ENCODE assay signal across 13 cellular contexts in genomic region chr20:63280929-63281545, GRCh38. TPM values are rescaled to one million over a fixed set of nuclear protein-coding genes. Genes with fewer than 3 reads are reported as not detected.
DNase-seq lines count a peak whose midpoint lies in the region; ATAC-seq, FAIRE-seq and TF ChIP-seq lines count a peak whose summit lies in the region.
"Had no signal": no experiment of that assay in that cellular context is flagged by ENCODE, and none has a peak within 500 bp of the region (broad histone marks: within the 10 kb centered on the region; RNA-seq: fewer than 3 reads in every experiment).

No MANE protein-coding gene starts in this region.

- POLR2A ChIA-PET in A549 (lab: Yijun Ruan, JAX): interaction anchor here (1.2 kb wide), 1 partner anchor 56 kb away, joined by 7 read pairs; no protein-coding TSS in a partner anchor

- H3K9me3 ChIP-seq in A549 (no peaks in the 10 kb centered on the region), OCI-LY3 (ENCODE audit: insufficient read depth, low read length) (no peaks in the 10 kb centered on the region)
- H3K9me3 ChIP-seq: sigmoid colon had no signal

- peak; percentile 30 to 51; a peak in 1 of 5 replicates for TF ChIP-seq RAD21 in A549 (conservative IDR thresholded peaks at IDR 0.05 in 1 of 2, IDR thresholded peaks at IDR 0.05 in 1 of 2)

- H3K27me3 ChIP-seq in OCI-LY3 (ENCODE audit: low read depth, low read length): no peaks in the 10 kb centered on the region
- H3K27me3 ChIP-seq: sigmoid colon had no signal

- FAIRE-seq in A549 (lab: Jason Lieb, UNC): no peak

- H3K36me3 ChIP-seq in OCI-LY3 (replicated peaks; ENCODE audit: low read depth, low read length): peaks cover 26% of the 10 kb centered on the region

- DNase-seq in A549 (ENCODE audit: low read depth in 1 of 2, low spot score in 1 of 2): peak; percentile 48 to 49
- DNase-seq in GM12864 (ENCODE audit: low read depth): no peak
- DNase-seq in fibroblast of pulmonary artery (ENCODE audit: low read depth): no peak
- no peak for DNase-seq in SK-N-DZ (ENCODE audit: low spot score)
- DNase-seq in hepatic stellate cell (ENCODE audit: low spot score): no peak
- DNase-seq in medulla oblongata (ENCODE audit: extremely low spot score): no peak
- DNase-seq: activated CD4-positive, CD25-positive, alpha-beta regulatory T cell treated with anti-CD3 and anti-CD28 coated beads, Interleukin-2, amount 50 U/mL, for 72 hours; activated naive CD4-positive, alpha-beta T cell treated with anti-CD3 and anti-CD28 coated beads, Interleukin-2, amount 50 U/mL, for 16 hours; sigmoid colon had no signal

- H3K4me2 ChIP-seq in A549 (no peak overlapping the region), OCI-LY3 (ENCODE audit: low read length) (no peak overlapping the region)

- no peak overlapping the region for H3K27ac ChIP-seq in A549
- H3K27ac ChIP-seq in OCI-LY3 (ENCODE audit: low read length): no peak overlapping the region
- H3K27ac ChIP-seq: epithelial cell of prostate, sigmoid colon had no signal

- CTCF ChIA-PET in A549 (lab: Yijun Ruan, JAX): interaction anchor here (0.7 to 30.4 kb wide), 21 partner anchors 10 to 186 kb away, joined by 3 to 401 read pairs (median 5); partner anchors contain the start of genes BIRC7 and COL20A1

- H4K20me1 ChIP-seq in OCI-LY3 (ENCODE audit: insufficient read depth, low read length): peaks cover 12% of the 10 kb centered on the region; the same call in 1 of the 2 replicates

- H3K4me3 ChIP-seq in A549 (no peak overlapping the region), GM12864 (ENCODE audit: low read depth, low read length) (no peak overlapping the region), OCI-LY3 (ENCODE audit: low read length) (no peak overlapping the region), fibroblast of pulmonary artery (replicated peaks; ENCODE audit: low read depth, low read length) (no peak overlapping the region)
- H3K4me3 ChIP-seq: sigmoid colon had no signal

- TF ChIP-seq POLR2A in A549 (IDR thresholded peaks at IDR 0.05; ENCODE audit: low read length): no peak

- 80% methylated on average over 16 of the region's 19 CpGs for WGBS in A549 (ENCODE audit: missing lambda C conversion rate)

- no peak overlapping the region for H2AFZ ChIP-seq in OCI-LY3 (ENCODE audit: low read depth, low read length)

- no peak for TF ChIP-seq EP300 in A549 (IDR thresholded peaks at IDR 0.05)

- peaks cover 17% of the 10 kb centered on the region for H3K79me2 ChIP-seq in OCI-LY3 (ENCODE audit: low read length)

- H3K9ac ChIP-seq in OCI-LY3 (ENCODE audit: low read length): no peak overlapping the region

- peak; percentile 36 for TF ChIP-seq CTCF in A549 (IDR thresholded peaks at IDR 0.05)
- peak; percentile 37 for TF ChIP-seq CTCF in GM12864 (IDR thresholded peaks at IDR 0.05; ENCODE audit: low read depth, low read length, missing control alignments)
- peak; percentile 34 for TF ChIP-seq CTCF in OCI-LY3 (IDR thresholded peaks at IDR 0.05; ENCODE audit: low read depth, low read length)
- peak; percentile 30 for TF ChIP-seq CTCF in fibroblast of pulmonary artery (IDR thresholded peaks at IDR 0.05; ENCODE audit: low read length, missing control alignments)

- H3K4me1 ChIP-seq in A549 (no peaks in the 10 kb centered on the region), OCI-LY3 (ENCODE audit: low read length) (no peaks in the 10 kb centered on the region)
- H3K4me1 ChIP-seq: sigmoid colon had no signal

- ATAC-seq in A549: peak; percentile 46 to 83; a peak in 4 of 6 replicates
- ATAC-seq in HG02840 (IDR thresholded peaks at IDR 0.05; ENCODE audit: low FRiP score, unreplicated experiment): no peak

TF ChIP-seq in A549, 52 proteins besides CTCF, POLR2A, EP300 and RAD21:
- TF ChIP-seq, protein P1, sequence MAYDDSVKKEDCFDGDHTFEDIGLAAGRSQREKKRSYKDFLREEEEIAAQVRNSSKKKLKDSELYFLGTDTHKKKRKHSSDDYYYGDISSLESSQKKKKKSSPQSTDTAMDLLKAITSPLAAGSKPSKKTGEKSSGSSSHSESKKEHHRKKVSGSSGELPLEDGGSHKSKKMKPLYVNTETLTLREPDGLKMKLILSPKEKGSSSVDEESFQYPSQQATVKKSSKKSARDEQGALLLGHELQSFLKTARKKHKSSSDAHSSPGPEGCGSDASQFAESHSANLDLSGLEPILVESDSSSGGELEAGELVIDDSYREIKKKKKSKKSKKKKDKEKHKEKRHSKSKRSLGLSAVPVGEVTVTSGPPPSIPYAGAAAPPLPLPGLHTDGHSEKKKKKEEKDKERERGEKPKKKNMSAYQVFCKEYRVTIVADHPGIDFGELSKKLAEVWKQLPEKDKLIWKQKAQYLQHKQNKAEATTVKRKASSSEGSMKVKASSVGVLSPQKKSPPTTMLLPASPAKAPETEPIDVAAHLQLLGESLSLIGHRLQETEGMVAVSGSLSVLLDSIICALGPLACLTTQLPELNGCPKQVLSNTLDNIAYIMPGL (CRISPR knock-in tag; IDR thresholded peaks at IDR 0.05; ENCODE audit: borderline replicate concordance): no peak
- TF ChIP-seq KDM5A (IDR thresholded peaks at IDR 0.05): no peak
- no peak for TF ChIP-seq CEBPB (IDR thresholded peaks at IDR 0.05)
- TF ChIP-seq SMC3 (IDR thresholded peaks at IDR 0.05): peak; percentile 28; the same call in 1 of the 3 replicates
TF ChIP-seq in A549: peak in this region for 1.

RNA-seq across cellular contexts. Expression of gene ARFGAP1, which starts 8.4 kb away (rescaled TPM):
- polyA plus RNA-seq in A549 (2011; rRNA removed) (41.0 and 43.5 TPM in 2 replicates), A549 (2017; fragmentation: RNase III; extraction: RNeasy Plus Mini Kit Qiagen cat#74134 plus additional on column Dnase treatment) (89.4 to 106 TPM (median 102 TPM) in 3 replicates)
- 63.2 and 87.0 TPM in 2 replicates for polyA plus RNA-seq in A549 (2012; cell fraction: cytosol; rRNA removed)
- polyA plus RNA-seq in A549 (2012; cell fraction: nucleus; rRNA removed): 528 and 670 TPM in 2 replicates
- 36.9 and 58.2 TPM in 2 replicates for polyA minus RNA-seq in A549 (2011; rRNA and poly(A)+ RNA removed)
- 74.7 and 81.6 TPM in 2 replicates for polyA plus RNA-seq in SK-N-DZ (2014; cell fraction: cytosol; rRNA removed)
- polyA plus RNA-seq in SK-N-DZ (2014; cell fraction: nucleus; rRNA removed): 550 and 600 TPM in 2 replicates

RNA-seq across cellular contexts. Expression of gene COL20A1, which starts 11.9 kb away (rescaled TPM):
- polyA plus RNA-seq in A549 (2011; rRNA removed) (0.21 and 0.29 TPM in 2 replicates), A549 (2017; fragmentation: RNase III; extraction: RNeasy Plus Mini Kit Qiagen cat#74134 plus additional on column Dnase treatment) (0.91 to 0.93 TPM (median 0.92 TPM) in 3 replicates)
- 0.16 and 0.17 TPM in 2 replicates for polyA plus RNA-seq in A549 (2012; cell fraction: cytosol; rRNA removed)
- 3.0 and 4.2 TPM in 2 replicates for polyA plus RNA-seq in A549 (2012; cell fraction: nucleus; rRNA removed)
- polyA minus RNA-seq in A549 (2011; rRNA and poly(A)+ RNA removed): 0.25 and 0.49 TPM in 2 replicates
- not detected in 2 replicates for polyA plus RNA-seq in SK-N-DZ (2014; cell fraction: cytosol; rRNA removed)
- 0.19 and 0.37 TPM in 2 replicates for polyA plus RNA-seq in SK-N-DZ (2014; cell fraction: nucleus; rRNA removed)
- polyA plus RNA-seq: liver had no signal

RNA-seq across cellular contexts. Expression of gene NKAIN4, which starts 26.8 kb away (rescaled TPM):
- polyA plus RNA-seq in A549 (2011; rRNA removed): 5.8 and 6.4 TPM in 2 replicates
- polyA plus RNA-seq in A549 (2012; cell fraction: cytosol; rRNA removed): 3.4 and 5.3 TPM in 2 replicates
- 9.6 and 12.0 TPM in 2 replicates for polyA plus RNA-seq in A549 (2012; cell fraction: nucleus; rRNA removed)
- 6.3 to 9.7 TPM (median 8.4 TPM) in 3 replicates for polyA plus RNA-seq in A549 (2017; fragmentation: RNase III; extraction: RNeasy Plus Mini Kit Qiagen cat#74134 plus additional on column Dnase treatment)
- 4.5 and 6.3 TPM in 2 replicates for polyA minus RNA-seq in A549 (2011; rRNA and poly(A)+ RNA removed)
- 0.70 and 0.74 TPM in 2 replicates for polyA plus RNA-seq in SK-N-DZ (2014; cell fraction: cytosol; rRNA removed)
- 1.7 TPM in 1 of 2 replicates, not detected in the other for polyA plus RNA-seq in SK-N-DZ (2014; cell fraction: nucleus; rRNA removed)
- polyA plus RNA-seq: liver had no signal

RNA-seq across cellular contexts. Expression of gene BIRC7, which starts 45.3 kb away (rescaled TPM):
- polyA plus RNA-seq in A549 (2011; rRNA removed) (0.63 and 0.81 TPM in 2 replicates), A549 (2017; fragmentation: RNase III; extraction: RNeasy Plus Mini Kit Qiagen cat#74134 plus additional on column Dnase treatment) (3.2 to 4.9 TPM (median 4.9 TPM) in 3 replicates)
- 0.70 and 1.2 TPM in 2 replicates for polyA plus RNA-seq in A549 (2012; cell fraction: cytosol; rRNA removed)
- 16.7 and 18.5 TPM in 2 replicates for polyA plus RNA-seq in A549 (2012; cell fraction: nucleus; rRNA removed)
- polyA minus RNA-seq in A549 (2011; rRNA and poly(A)+ RNA removed): 0.33 and 0.63 TPM in 2 replicates
- polyA plus RNA-seq in SK-N-DZ (2014; cell fraction: cytosol; rRNA removed): 0.28 TPM in 1 of 2 replicates, not detected in the other
- 1.8 and 2.2 TPM in 2 replicates for polyA plus RNA-seq in SK-N-DZ (2014; cell fraction: nucleus; rRNA removed)
- polyA plus RNA-seq: liver had no signal

Comparison
In these comparisons a context has a peak if more than half of its experiments do, and no peak if none do; other contexts are left out.
1. DNase-seq: peak in A549 (2 of 2); none in GM12864 (single experiment), fibroblast of pulmonary artery (single experiment), SK-N-DZ (single experiment), hepatic stellate cell (single experiment) and medulla oblongata (single experiment).
2. Peak in every context shown above with its lines, with median percentiles within 50 percentile points of each other: CTCF ChIP-seq.